20 cellular contexts compared by ENCODE assay signal in the genomic region with DNA sequence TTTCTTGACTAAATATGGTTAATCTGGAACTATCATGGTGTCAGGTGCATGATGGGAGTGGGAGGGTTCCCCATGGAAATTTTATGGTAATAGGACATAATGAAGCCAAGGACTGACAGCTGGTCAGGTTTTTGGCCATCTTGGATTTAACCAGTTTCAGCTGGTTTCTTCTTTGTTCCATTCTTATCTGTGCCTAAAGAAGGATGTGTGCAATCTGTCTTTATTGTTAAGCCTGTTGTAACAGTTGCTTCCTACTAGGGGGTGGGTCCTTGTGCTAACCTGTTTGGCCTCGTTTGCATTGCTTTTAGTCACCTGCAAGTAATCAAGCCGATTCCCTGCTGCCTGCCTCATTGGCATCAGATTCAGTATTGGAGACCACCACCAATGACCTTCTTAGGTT.
"Had no signal": no experiment of that assay in that cellular context is flagged by ENCODE, and none has a peak within 500 bp of the region (broad histone marks: within the 10 kb centered on the region; RNA-seq: fewer than 3 reads in every experiment).

No MANE protein-coding gene starts in this region.

- FAIRE-seq: pancreas, small intestine had no signal

- H3K27ac Mint-ChIP-seq: naive thymus-derived CD4-positive, alpha-beta T cell; nephron progenitor cell; progenitor cell of endocrine pancreas; stimulated activated effector memory CD8-positive, alpha-beta T cell treated with anti-CD3 and anti-CD28 coated beads, Interleukin-12 subunit alpha, Interleukin-12 subunit beta, amount 100 ng/mL, for 72 hours had no signal

- H3K36me3 ChIP-seq: colonic mucosa, heart left ventricle, pancreas, suprapubic skin, tibial artery, upper lobe of left lung, uterus had no signal

- H3K4me3 ChIP-seq: colonic mucosa, heart left ventricle, pancreas, suprapubic skin, tibial artery, upper lobe of left lung, uterus had no signal

- H3K4me1 ChIP-seq: colonic mucosa, pancreas, suprapubic skin, tibial artery, upper lobe of left lung, uterus had no signal

- H3K36me3 Mint-ChIP-seq: stimulated activated effector memory CD8-positive, alpha-beta T cell treated with anti-CD3 and anti-CD28 coated beads, Interleukin-12 subunit alpha, Interleukin-12 subunit beta, amount 100 ng/mL, for 72 hours had no signal

- H3K4me3 Mint-ChIP-seq: naive thymus-derived CD4-positive, alpha-beta T cell; nephron progenitor cell; stimulated activated effector memory CD8-positive, alpha-beta T cell treated with anti-CD3 and anti-CD28 coated beads, Interleukin-12 subunit alpha, Interleukin-12 subunit beta, amount 100 ng/mL, for 72 hours had no signal

- H3K27me3 ChIP-seq: colonic mucosa, heart left ventricle, pancreas, suprapubic skin, tibial artery, upper lobe of left lung, uterus had no signal

- H3K9me3 ChIP-seq: colonic mucosa, heart left ventricle, pancreas, suprapubic skin, tibial artery, upper lobe of left lung, uterus had no signal

- H3K4me1 Mint-ChIP-seq: naive thymus-derived CD4-positive, alpha-beta T cell; stimulated activated effector memory CD8-positive, alpha-beta T cell treated with anti-CD3 and anti-CD28 coated beads, Interleukin-12 subunit alpha, Interleukin-12 subunit beta, amount 100 ng/mL, for 72 hours had no signal

- DNase-seq: colonic mucosa; dermis blood vessel endothelial cell; foreskin melanocyte; heart left ventricle; mesendoderm; naive thymus-derived CD4-positive, alpha-beta T cell; nephron progenitor cell; nucleus accumbens; pancreas; right cardiac atrium; small intestine; stimulated activated CD4-positive, alpha-beta T cell treated with anti-CD3 and anti-CD28 coated beads, Interleukin-2, amount 100 ng/mL, for 48 hours; stimulated activated CD8-positive, alpha-beta memory T cell treated with anti-CD3 and anti-CD28 coated beads, Interleukin-4, amount 100 ng/mL, for 48 hours; stimulated activated naive CD8-positive, alpha-beta T cell treated with anti-CD3 and anti-CD28 coated beads, Interleukin-15, Interleukin-2, amounts not matched to agents 100 U/mL and 50 U/mL, for 24 hours; tibial artery; upper lobe of left lung; uterus had no signal

- H3K27ac ChIP-seq: colonic mucosa, heart left ventricle, pancreas, suprapubic skin, tibial artery, upper lobe of left lung, uterus had no signal
